Comparison of ENCODE assay signal across 8 cellular contexts in the genomic region with DNA sequence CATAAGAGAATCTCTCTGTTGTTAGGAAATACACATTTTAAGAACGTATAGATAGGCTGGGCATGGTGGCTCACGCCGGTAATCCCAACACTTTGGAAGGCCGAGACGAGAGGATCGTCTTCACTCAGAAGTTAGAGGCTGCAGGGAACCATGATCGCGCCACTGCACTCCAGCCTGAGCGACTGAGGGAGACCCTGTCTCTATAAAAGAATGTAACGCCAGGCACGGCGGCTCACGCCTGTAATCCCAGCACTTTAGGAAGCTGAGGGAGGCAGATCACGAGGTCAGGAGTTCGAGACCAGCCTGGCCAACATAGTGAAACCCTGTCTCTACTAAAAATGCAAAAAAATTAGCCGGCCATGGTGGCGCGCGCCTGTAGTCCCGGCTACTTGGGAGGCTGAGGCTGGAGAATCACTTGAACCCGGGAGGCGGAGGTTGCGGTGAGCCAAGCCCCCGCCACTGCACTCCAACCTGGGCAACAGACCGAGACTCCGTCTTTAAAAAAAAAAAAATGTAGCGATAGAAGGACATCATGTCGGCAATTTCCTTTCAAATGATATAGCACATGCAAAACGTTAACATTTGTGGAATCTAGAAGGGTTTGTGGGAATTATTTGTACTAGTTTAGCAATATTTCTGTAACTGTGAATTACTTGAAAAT. TPM values are rescaled to one million over a fixed set of nuclear protein-coding genes. Genes with fewer than 3 reads are reported as not detected.
DNase-seq lines count a peak whose midpoint lies in the region; ATAC-seq and TF ChIP-seq lines count a peak whose summit lies in the region.

No MANE protein-coding gene starts in this region.

- H3K9me3 ChIP-seq in left ventricle myocardium inferior (replicated peaks): no peaks in the 10 kb centered on the region
- H3K9me3 ChIP-seq in vagina: no peaks in the 10 kb centered on the region

- intact Hi-C loops in left ventricle myocardium inferior (cut with micrococcal nuclease) (no loop called here), Right ventricle myocardium superior (cut with DNase I) (loop anchor here (10.0 kb wide), 1 partner anchor 68 kb away; the partner anchor contains the start of gene ZNF621), vagina (cut with DNase I) (loop anchor here (10.0 kb wide), 1 partner anchor 48 kb away; the partner anchor contains the start of gene ZNF620)

- ATAC-seq in Right ventricle myocardium superior (ENCODE audit: poor library complexity): no peak
- no peak for ATAC-seq in HG03571 (IDR thresholded peaks at IDR 0.05; ENCODE audit: unreplicated experiment)

- H3K27ac Mint-ChIP-seq in mesothelial cell of epicardium: peak overlapping the region; percentile 98

- H3K4me1 ChIP-seq in left ventricle myocardium inferior: peaks cover 54% of the 10 kb centered on the region
- H3K4me1 ChIP-seq in vagina: peaks cover 49% of the 10 kb centered on the region

- H3K9me3 Mint-ChIP-seq in mesothelial cell of epicardium: no peaks in the 10 kb centered on the region

- H3K36me3 ChIP-seq in left ventricle myocardium inferior (peaks cover 32% of the 10 kb centered on the region), vagina (peaks cover 0 to 28% of the 10 kb centered on the region in 2 donors)

- H3K27me3 Mint-ChIP-seq in mesothelial cell of epicardium (ENCODE audit: low read depth): no peaks in the 10 kb centered on the region

- no peak for TF ChIP-seq POLR2A in vagina (IDR thresholded peaks at IDR 0.05)

- peaks cover 16% of the 10 kb centered on the region for H3K36me3 Mint-ChIP-seq in mesothelial cell of epicardium

- TF ChIP-seq CTCF in left ventricle myocardium inferior (IDR thresholded peaks at IDR 0.05; ENCODE audit: borderline replicate concordance): no peak
- no peak for TF ChIP-seq CTCF in cardiac fibroblast (IDR thresholded peaks at IDR 0.05; ENCODE audit: low read depth, low read length)
- no peak for TF ChIP-seq CTCF in mesothelial cell of epicardium (IDR thresholded peaks at IDR 0.05; ENCODE audit: unreplicated experiment)
- TF ChIP-seq CTCF in vagina (IDR thresholded peaks at IDR 0.05): no peak

- DNase-seq in left ventricle myocardium inferior: no peak
- DNase-seq in Right ventricle myocardium superior: no peak
- no peak for DNase-seq in cardiac fibroblast (ENCODE audit: low read depth in 2 of 2)
- DNase-seq in mesothelial cell of epicardium (ENCODE audit: low spot score in 2 of 2, unreplicated experiment in 2 of 2): no peak
- DNase-seq in vagina (ENCODE audit: extremely low spot score in 2 of 2): no peak
- no peak for DNase-seq in DMS153 (lab: John Stamatoyannopoulos, UW)
- no peak for DNase-seq in stimulated activated CD4-positive, alpha-beta T cell treated with anti-CD3 and anti-CD28 coated beads, Interleukin-1b, Interleukin-23, amount 100 ng/mL, for 48 hours

- peak overlapping the region; percentile 91 for H3K4me3 Mint-ChIP-seq in mesothelial cell of epicardium

- H3K4me3 ChIP-seq in left ventricle myocardium inferior: peak overlapping the region; percentile 90
- H3K4me3 ChIP-seq in cardiac fibroblast (replicated peaks in 1 of 2; ENCODE audit: low read depth in 2 of 2, low read length in 2 of 2): peak overlapping the region; percentile 95 to 96
- peak overlapping the region; percentile 82 to 96 for H3K4me3 ChIP-seq in vagina

- H3K4me1 Mint-ChIP-seq in mesothelial cell of epicardium: peaks cover 41% of the 10 kb centered on the region

- H3K27me3 ChIP-seq in left ventricle myocardium inferior (ENCODE audit: low read depth) (no peaks in the 10 kb centered on the region), vagina (no peaks in the 10 kb centered on the region)

- H3K27ac ChIP-seq in left ventricle myocardium inferior (replicated peaks): peak overlapping the region; percentile 90
- H3K27ac ChIP-seq in vagina: peak overlapping the region; percentile 81

RNA-seq across cellular contexts. Expression of gene RPL14, which starts 0.7 kb away (rescaled TPM):
- total RNA-seq in left ventricle myocardium inferior (901 TPM), Right ventricle myocardium superior (992 TPM), mesothelial cell of epicardium (1,756 to 1,956 TPM (median 1,904 TPM) in 3 replicates), vagina (500 TPM)

RNA-seq across cellular contexts. Expression of gene ZNF619, which starts 20.5 kb away (rescaled TPM):
- total RNA-seq in left ventricle myocardium inferior: 3.6 TPM
- 3.9 TPM for total RNA-seq in Right ventricle myocardium superior
- total RNA-seq in mesothelial cell of epicardium: 7.3 to 9.7 TPM (median 7.4 TPM) in 3 replicates
- total RNA-seq in vagina: 3.2 TPM

RNA-seq across cellular contexts. Expression of gene ZNF620, which starts 49.4 kb away (rescaled TPM):
- 2.3 TPM for total RNA-seq in left ventricle myocardium inferior
- total RNA-seq in Right ventricle myocardium superior: 1.0 TPM
- 15.1 to 16.7 TPM (median 15.8 TPM) in 3 replicates for total RNA-seq in mesothelial cell of epicardium
- 1.5 TPM for total RNA-seq in vagina
